Comparison of ENCODE assay signal across 1 cellular context in genomic region chr10:119596537-119597404, GRCh38.
TF ChIP-seq lines count a peak whose summit lies in the region.

A gene with protein sequence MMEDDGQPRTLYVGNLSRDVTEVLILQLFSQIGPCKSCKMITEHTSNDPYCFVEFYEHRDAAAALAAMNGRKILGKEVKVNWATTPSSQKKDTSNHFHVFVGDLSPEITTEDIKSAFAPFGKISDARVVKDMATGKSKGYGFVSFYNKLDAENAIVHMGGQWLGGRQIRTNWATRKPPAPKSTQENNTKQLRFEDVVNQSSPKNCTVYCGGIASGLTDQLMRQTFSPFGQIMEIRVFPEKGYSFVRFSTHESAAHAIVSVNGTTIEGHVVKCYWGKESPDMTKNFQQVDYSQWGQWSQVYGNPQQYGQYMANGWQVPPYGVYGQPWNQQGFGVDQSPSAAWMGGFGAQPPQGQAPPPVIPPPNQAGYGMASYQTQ (minus strand): TSS chr10:119596964. CDS start chr10:119596465, 499 bp downstream.

TF ChIP-seq in GM12878, 131 proteins besides CTCF, POLR2A, EP300 and RAD21 (continued from another document):
- TF ChIP-seq E2F8 (IDR thresholded peaks at IDR 0.05; ENCODE audit: low read depth, partially characterized antibody) = peak; percentile 25
- TF ChIP-seq USF1 (IDR thresholded peaks at IDR 0.05; ENCODE audit: borderline replicate concordance, extremely low read length, insufficient read depth, low read depth, low read length) = no peak
- no peak for TF ChIP-seq CBX5 (IDR thresholded peaks at IDR 0.05; ENCODE audit: low read depth)
- TF ChIP-seq POU2F2 (IDR thresholded peaks at IDR 0.05; ENCODE audit: borderline replicate concordance, low read depth, low read length) = peak; percentile 39; the same call in 1 of the 3 replicates
- TF ChIP-seq ESRRA (IDR thresholded peaks at IDR 0.05; ENCODE audit: low read length) = 0 out of 2 replicates have a peak, but pooled peaks have one; percentile 62
- peak; percentile 54; the same call in 1 of the 2 replicates for TF ChIP-seq CREM (IDR thresholded peaks at IDR 0.05; ENCODE audit: low read depth)
- peak in 1 of 2 experiments; percentile 23; a peak in 2 of 4 replicates for TF ChIP-seq BHLHE40 (IDR thresholded peaks at IDR 0.05; ENCODE audit: borderline replicate concordance in 1 of 2, low read depth in 2 of 2, low read length in 1 of 2)
- no peak for TF ChIP-seq ZSCAN29 (IDR thresholded peaks at IDR 0.05)
- peak; percentile 59 for TF ChIP-seq PKNOX1 (IDR thresholded peaks at IDR 0.05)
- TF ChIP-seq PAX5 (IDR thresholded peaks at IDR 0.05; ENCODE audit: borderline replicate concordance, low read depth, low read length) = peak; percentile 23; the same call in 1 of the 2 replicates
- TF ChIP-seq LARP7 (IDR thresholded peaks at IDR 0.05) = peak; percentile 27; the same call in 1 of the 2 replicates
- peak; percentile 73; the same call in 1 of the 2 replicates for TF ChIP-seq GATAD2B (conservative IDR thresholded peaks at IDR 0.05; ENCODE audit: low read depth)
- TF ChIP-seq ZBTB11 (CRISPR knock-in tag; IDR thresholded peaks at IDR 0.05) = peak; percentile 68
- TF ChIP-seq EGR1 (IDR thresholded peaks at IDR 0.05; ENCODE audit: borderline replicate concordance in 1 of 2, low read depth in 2 of 2, low read length in 2 of 2) = peak in 1 of 2 experiments; percentile 39; a peak in 1 of 3 replicates
- no peak for TF ChIP-seq REST (IDR thresholded peaks at IDR 0.05; ENCODE audit: low read depth, low read length)
- TF ChIP-seq IRF4 (IDR thresholded peaks at IDR 0.05; ENCODE audit: low read depth, low read length) = peak; percentile 38; the same call in 1 of the 2 replicates
- TF ChIP-seq DPF2 (IDR thresholded peaks at IDR 0.05) = peak; percentile 27; the same call in 1 of the 2 replicates
- TF ChIP-seq ZBTB40 (IDR thresholded peaks at IDR 0.05; ENCODE audit: borderline replicate concordance) = peak; percentile 88
- TF ChIP-seq ZNF592 (IDR thresholded peaks at IDR 0.05) = no peak
- peak; percentile 78 for TF ChIP-seq SMAD5 (IDR thresholded peaks at IDR 0.05; ENCODE audit: low read depth)
- no peak for TF ChIP-seq ATF2 (IDR thresholded peaks at IDR 0.05; ENCODE audit: low read length)
- TF ChIP-seq RELB (IDR thresholded peaks at IDR 0.05; ENCODE audit: low read depth) = peak; percentile 93
- peak; percentile 84 for TF ChIP-seq POLR2AphosphoS5 (IDR thresholded peaks at IDR 0.05; ENCODE audit: low read length)
